ENCODE assay signal across 1 cellular context in genomic region chr12:110244372-110244771, GRCh38.
TF ChIP-seq lines count a peak whose summit lies in the region.

No MANE protein-coding gene starts in this region.

TF ChIP-seq in GM23338, 12 proteins besides CTCF, POLR2A, EP300 and RAD21 (continued from another document):
- TF ChIP-seq ZNF462 (CRISPR knock-in tag; IDR thresholded peaks at IDR 0.05) (no peak), CREB1 (CRISPR knock-in tag; IDR thresholded peaks at IDR 0.05; ENCODE audit: low read depth) (no peak), STAT1 (IDR thresholded peaks at IDR 0.05; ENCODE audit: unreplicated experiment) (no peak), JUNB (IDR thresholded peaks at IDR 0.05; ENCODE audit: unreplicated experiment) (no peak), NANOG (IDR thresholded peaks at IDR 0.05; ENCODE audit: borderline replicate concordance) (no peak), ZNF114 (CRISPR knock-in tag; IDR thresholded peaks at IDR 0.05) (no peak), ZNF331 (CRISPR knock-in tag; IDR thresholded peaks at IDR 0.05; ENCODE audit: low read depth) (no peak), ETS1 (IDR thresholded peaks at IDR 0.05) (no peak)
